Comparison of ENCODE assay signal across 1 cellular context in the genomic region with DNA sequence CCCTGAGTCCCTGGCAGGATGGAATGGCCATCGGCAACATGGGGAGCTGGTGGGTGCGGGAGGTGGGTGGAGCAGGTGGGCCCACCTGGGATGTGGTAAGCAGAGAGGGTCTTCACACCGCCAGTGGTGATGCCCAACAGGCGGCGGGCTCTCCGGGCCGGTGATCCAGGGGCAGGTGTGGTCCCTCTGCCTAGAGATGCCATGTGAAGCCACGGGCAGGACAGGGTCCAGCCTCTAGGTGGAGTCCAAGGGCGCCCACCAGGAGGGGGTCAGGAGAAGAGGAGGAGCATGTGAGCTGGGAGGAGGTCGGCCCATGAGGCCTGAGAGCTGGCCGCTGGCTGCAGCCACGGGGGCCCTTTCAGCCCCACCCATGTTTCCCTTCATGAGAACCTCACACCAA.
TF ChIP-seq lines count a peak whose summit lies in the region.

No MANE protein-coding gene starts in this region.

TF ChIP-seq in HCT116, 20 proteins besides CTCF, POLR2A, EP300 and RAD21 (continued from another document):
- TF ChIP-seq EZH2phosphoT487 (IDR thresholded peaks at IDR 0.05; ENCODE audit: borderline replicate concordance), result no peak
- no peak for TF ChIP-seq ZBTB33 (IDR thresholded peaks at IDR 0.05; ENCODE audit: extremely low read depth, insufficient replicate concordance, low read length)
- no peak for TF ChIP-seq CEBPB (IDR thresholded peaks at IDR 0.05; ENCODE audit: low read depth)
- TF ChIP-seq REST (IDR thresholded peaks at IDR 0.05; ENCODE audit: low read depth), result no peak
- no peak for TF ChIP-seq EZH2 (IDR thresholded peaks at IDR 0.05)
